In the genomic region with DNA sequence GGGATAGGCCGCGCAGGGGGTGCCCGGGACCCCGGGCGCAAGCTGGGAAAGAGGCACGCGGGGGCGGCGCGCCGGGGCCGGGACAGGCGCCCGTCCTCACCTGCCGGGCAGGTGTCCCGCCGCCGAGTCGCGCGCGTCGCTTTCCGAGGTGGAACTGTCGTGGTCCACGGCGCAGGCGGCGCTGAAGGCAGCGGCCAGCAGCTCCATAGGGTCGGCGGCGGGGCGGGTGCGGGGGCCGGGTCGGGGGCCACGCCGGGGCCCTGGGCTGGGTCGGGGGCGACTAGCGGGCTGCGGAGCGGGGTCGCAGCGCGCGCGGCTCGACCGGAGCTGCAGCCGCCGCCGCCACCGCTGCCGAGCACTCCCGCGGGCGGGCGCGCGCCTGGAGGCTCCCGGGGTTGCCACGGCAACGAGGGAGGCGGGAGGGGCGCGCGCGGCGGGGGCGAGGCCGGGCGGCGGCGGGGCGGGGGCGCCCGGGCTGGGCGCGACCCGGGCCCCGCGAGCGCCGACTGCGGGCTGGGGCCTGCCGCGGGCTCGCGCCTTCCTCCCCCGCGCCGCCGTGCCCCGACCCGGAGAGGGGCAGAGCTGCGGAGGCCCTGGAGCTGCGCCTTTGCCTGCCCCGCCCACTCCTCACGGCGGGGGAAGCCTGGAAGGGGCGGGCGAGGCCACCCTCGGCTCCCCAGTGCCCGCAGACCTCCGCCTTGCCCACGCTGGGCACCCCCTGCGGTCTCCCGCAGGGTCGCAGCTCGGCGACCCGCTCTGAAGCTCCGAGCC, we compare ENCODE assay signal across 8 cellular contexts. TPM values are rescaled to one million over a fixed set of nuclear protein-coding genes. Genes with fewer than 3 reads are reported as not detected.
A peak's percentile ranks its signal among the peaks of the same experiment; 100 is the strongest.
DNase-seq lines count a peak whose midpoint lies in the region; ATAC-seq and TF ChIP-seq lines count a peak whose summit lies in the region.
"Had no signal": no experiment of that assay in that cellular context is flagged by ENCODE, and none has a peak within 500 bp of the region (broad histone marks: within the 10 kb centered on the region; RNA-seq: fewer than 3 reads in every experiment).

No MANE protein-coding gene starts in this region.

- H3K4me3 Mint-ChIP-seq in GM23338, result peak overlapping the region; percentile 77
- no peak overlapping the region for H3K4me3 Mint-ChIP-seq in activated CD4-positive, alpha-beta T cell treated with anti-CD3 and anti-CD28 coated beads, Interleukin-2, amount 10 ng/mL, durations not matched to agents 7 days and 5 days

- H3K27ac ChIP-seq in GM23338 (ENCODE audit: low read depth) (no peak overlapping the region), RWPE1 (peak overlapping the region; percentile 67)
- H3K27ac ChIP-seq: KMS-11 had no signal

- H3K27me3 Mint-ChIP-seq in GM23338 (ENCODE audit: insufficient read depth, low read depth, poor library complexity), result peaks cover 43% of the 10 kb centered on the region
- H3K27me3 Mint-ChIP-seq in activated CD4-positive, alpha-beta T cell treated with anti-CD3 and anti-CD28 coated beads, Interleukin-2, amount 10 ng/mL, durations not matched to agents 7 days and 5 days, result peaks cover 64% of the 10 kb centered on the region

- H3K36me3 Mint-ChIP-seq in GM23338 (ENCODE audit: low read depth), result no peaks in the 10 kb centered on the region
- no peaks in the 10 kb centered on the region for H3K36me3 Mint-ChIP-seq in activated CD4-positive, alpha-beta T cell treated with anti-CD3 and anti-CD28 coated beads, Interleukin-2, amount 10 ng/mL, durations not matched to agents 7 days and 5 days (ENCODE audit: low read depth)

- CTCF ChIA-PET in RWPE1 (lab: Yijun Ruan, JAX), result interaction anchor here (0.6 kb wide), 3 partner anchors 30 to 79 kb away, joined by 3 to 7 read pairs (median 4); no protein-coding TSS in a partner anchor
- CTCF ChIA-PET in activated CD4-positive, alpha-beta T cell treated with anti-CD3 and anti-CD28 coated beads, Interleukin-2, amount 10 ng/mL, durations not matched to agents 7 days and 5 days (lab: Charles Lee), result interaction anchor here (0.9 kb wide), 1 partner anchor 10 kb away, joined by 4 read pairs; no protein-coding TSS in a partner anchor

- POLR2A ChIA-PET in RWPE1 (lab: Yijun Ruan, JAX; ENCODE audit: low non-redundant PET), result interaction anchor here (0.6 kb wide), 1 partner anchor 74 kb away, joined by 4 read pairs; no protein-coding TSS in a partner anchor
- POLR2A ChIA-PET in activated CD4-positive, alpha-beta T cell treated with anti-CD3 and anti-CD28 coated beads, Interleukin-2, amount 10 ng/mL, durations not matched to agents 7 days and 5 days (lab: Charles Lee), result no interaction called here

- H3K79me2 ChIP-seq in GM23338 (replicated peaks; ENCODE audit: insufficient read depth), result no peaks in the 10 kb centered on the region

- H3K4me3 ChIP-seq in GM23338, result peak overlapping the region; percentile 73
- H3K4me3 ChIP-seq in skeletal muscle cell (ENCODE audit: low read depth, low read length), result peak overlapping the region; percentile 37

- intact Hi-C loops in head of caudate nucleus (cut with DNase I), result no loop called here

- no peaks in the 10 kb centered on the region for H3K36me3 ChIP-seq in GM23338 (ENCODE audit: insufficient read depth)

- peaks cover 70% of the 10 kb centered on the region for H3K27me3 ChIP-seq in GM23338 (ENCODE audit: insufficient read depth)

- H3K4me1 Mint-ChIP-seq in GM23338, result peaks cover 27% of the 10 kb centered on the region
- H3K4me1 Mint-ChIP-seq in activated CD4-positive, alpha-beta T cell treated with anti-CD3 and anti-CD28 coated beads, Interleukin-2, amount 10 ng/mL, durations not matched to agents 7 days and 5 days, result peaks cover 5% of the 10 kb centered on the region

- ATAC-seq in GM23338 (peak; percentile 52), GM19324 (IDR thresholded peaks at IDR 0.05; ENCODE audit: low FRiP score, unreplicated experiment) (no peak)

- no peak overlapping the region for H3K27ac Mint-ChIP-seq in GM23338
- H3K27ac Mint-ChIP-seq in activated CD4-positive, alpha-beta T cell treated with anti-CD3 and anti-CD28 coated beads, Interleukin-2, amount 10 ng/mL, durations not matched to agents 7 days and 5 days, result no peak overlapping the region

- peaks cover 3% of the 10 kb centered on the region; the same call in 1 of the 3 replicates for H3K9me3 Mint-ChIP-seq in GM23338
- no peaks in the 10 kb centered on the region for H3K9me3 Mint-ChIP-seq in activated CD4-positive, alpha-beta T cell treated with anti-CD3 and anti-CD28 coated beads, Interleukin-2, amount 10 ng/mL, durations not matched to agents 7 days and 5 days

- H3F3A ChIP-seq in GM23338 (replicated peaks; ENCODE audit: low read depth), result no peaks in the 10 kb centered on the region

- H4K20me1 ChIP-seq in GM23338 (replicated peaks; ENCODE audit: insufficient read depth), result no peaks in the 10 kb centered on the region; the same call in none of the 2 replicates

- H2AFZ ChIP-seq in GM23338, result peak overlapping the region; percentile 96

- H3K4me1 ChIP-seq in GM23338 (ENCODE audit: insufficient read depth), result peaks cover 27% of the 10 kb centered on the region

- DNase-seq in GM23338 (ENCODE audit: low spot score), result peak; percentile 68
- DNase-seq in RWPE1 (ENCODE audit: low spot score), result no peak
- peak in 38 of 42 donors; percentile 49 to 84 (median 69) for DNase-seq in head of caudate nucleus
- DNase-seq in skeletal muscle cell (ENCODE audit: low read depth), result no peak
- DNase-seq in activated CD4-positive, alpha-beta T cell treated with anti-CD3 and anti-CD28 coated beads, Interleukin-2, amount 10 ng/mL, durations not matched to agents 7 days and 5 days, result no peak
- DNase-seq in GF-D8 (lab: John Stamatoyannopoulos, UW), result no peak

- TF ChIP-seq CTCF in GM23338 (conservative IDR thresholded peaks at IDR 0.05; ENCODE audit: low read depth in 2 of 2) (no peak), RWPE1 (conservative IDR thresholded peaks at IDR 0.05; ENCODE audit: low read depth) (no peak)

- peak overlapping the region; percentile 93 for H3K4me2 ChIP-seq in GM23338
- H3K4me2 ChIP-seq: KMS-11 had no signal

- 0 out of 2 replicates have a peak, but pooled peaks cover 4% of the 10 kb centered on the region for H3K9me2 ChIP-seq in GM23338 (ENCODE audit: insufficient read depth)

TF ChIP-seq in GM23338, 12 proteins besides CTCF, POLR2A, EP300 and RAD21 (continues in another document):
- TF ChIP-seq EZH2 (IDR thresholded peaks at IDR 0.05; ENCODE audit: low read depth, unreplicated experiment), result no peak
- no peak for TF ChIP-seq CREB1 (CRISPR knock-in tag; IDR thresholded peaks at IDR 0.05; ENCODE audit: low read depth)
- TF ChIP-seq, protein P1, sequence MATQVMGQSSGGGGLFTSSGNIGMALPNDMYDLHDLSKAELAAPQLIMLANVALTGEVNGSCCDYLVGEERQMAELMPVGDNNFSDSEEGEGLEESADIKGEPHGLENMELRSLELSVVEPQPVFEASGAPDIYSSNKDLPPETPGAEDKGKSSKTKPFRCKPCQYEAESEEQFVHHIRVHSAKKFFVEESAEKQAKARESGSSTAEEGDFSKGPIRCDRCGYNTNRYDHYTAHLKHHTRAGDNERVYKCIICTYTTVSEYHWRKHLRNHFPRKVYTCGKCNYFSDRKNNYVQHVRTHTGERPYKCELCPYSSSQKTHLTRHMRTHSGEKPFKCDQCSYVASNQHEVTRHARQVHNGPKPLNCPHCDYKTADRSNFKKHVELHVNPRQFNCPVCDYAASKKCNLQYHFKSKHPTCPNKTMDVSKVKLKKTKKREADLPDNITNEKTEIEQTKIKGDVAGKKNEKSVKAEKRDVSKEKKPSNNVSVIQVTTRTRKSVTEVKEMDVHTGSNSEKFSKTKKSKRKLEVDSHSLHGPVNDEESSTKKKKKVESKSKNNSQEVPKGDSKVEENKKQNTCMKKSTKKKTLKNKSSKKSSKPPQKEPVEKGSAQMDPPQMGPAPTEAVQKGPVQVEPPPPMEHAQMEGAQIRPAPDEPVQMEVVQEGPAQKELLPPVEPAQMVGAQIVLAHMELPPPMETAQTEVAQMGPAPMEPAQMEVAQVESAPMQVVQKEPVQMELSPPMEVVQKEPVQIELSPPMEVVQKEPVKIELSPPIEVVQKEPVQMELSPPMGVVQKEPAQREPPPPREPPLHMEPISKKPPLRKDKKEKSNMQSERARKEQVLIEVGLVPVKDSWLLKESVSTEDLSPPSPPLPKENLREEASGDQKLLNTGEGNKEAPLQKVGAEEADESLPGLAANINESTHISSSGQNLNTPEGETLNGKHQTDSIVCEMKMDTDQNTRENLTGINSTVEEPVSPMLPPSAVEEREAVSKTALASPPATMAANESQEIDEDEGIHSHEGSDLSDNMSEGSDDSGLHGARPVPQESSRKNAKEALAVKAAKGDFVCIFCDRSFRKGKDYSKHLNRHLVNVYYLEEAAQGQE (IDR thresholded peaks at IDR 0.05; ENCODE audit: unreplicated experiment), result no peak
- no peak for TF ChIP-seq ZNF331 (CRISPR knock-in tag; IDR thresholded peaks at IDR 0.05; ENCODE audit: low read depth)

RNA-seq across cellular contexts. Expression of a gene that starts 57.9 kb away (rescaled TPM):
- total RNA-seq in GM23338 (2014; rRNA removed; shearing (Covaris generic)), result 0.62 and 0.80 TPM in 2 replicates
- polyA plus RNA-seq in GM23338 (2016; fragmentation: Nextera tagmentation; extraction: Ambion mirVana), result 1.6 and 1.9 TPM in 2 replicates
- 1 to 10 TPM in 1 of 2 experiments, under 1 TPM in 1; 0.97 to 1.1 TPM for total RNA-seq in activated CD4-positive, alpha-beta T cell treated with anti-CD3 and anti-CD28 coated beads, Interleukin-2, amount 10 ng/mL, durations not matched to agents 7 days and 5 days

Comparison
In these comparisons a context has a peak if more than half of its experiments do, and no peak if none do; other contexts are left out.
1. DNase-seq: peak in GM23338 (single experiment) and head of caudate nucleus (38 of 42); none in RWPE1 (single experiment), skeletal muscle cell (single experiment), activated CD4-positive, alpha-beta T cell treated with anti-CD3 and anti-CD28 coated beads, Interleukin-2, amount 10 ng/mL, durations not matched to agents 7 days and 5 days (single experiment) and GF-D8 (single experiment).